Comparison of ENCODE assay signal across 2 cellular contexts in the genomic region with DNA sequence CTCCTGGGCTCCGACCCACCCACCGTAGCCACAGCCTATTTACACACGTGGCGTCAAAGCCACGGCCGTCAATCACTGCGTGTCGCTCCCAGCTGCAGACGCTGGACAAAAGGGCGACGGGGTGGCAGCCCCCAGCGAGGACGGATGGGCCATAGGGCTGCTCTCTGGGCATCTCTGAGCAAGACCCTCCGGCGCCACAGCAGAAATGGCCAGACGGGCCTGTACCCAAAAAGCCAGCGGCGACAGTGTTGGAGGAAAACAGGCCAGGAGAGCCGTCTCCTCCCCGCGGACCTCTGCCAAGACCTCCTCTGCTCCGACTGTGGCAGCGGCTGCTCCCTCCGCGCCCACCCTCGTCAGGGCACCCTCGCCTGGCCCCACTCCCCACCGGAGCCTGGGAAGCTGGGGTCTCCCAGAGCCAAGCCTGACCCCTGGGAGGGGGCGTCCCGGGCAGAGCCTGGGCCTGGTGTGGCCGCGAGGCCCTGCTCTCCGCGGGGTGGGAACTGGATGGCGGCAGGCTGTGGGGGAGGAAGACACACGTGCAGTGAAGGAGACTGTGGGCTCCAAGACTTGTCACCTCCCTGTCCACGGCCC.
TF ChIP-seq lines count a peak whose summit lies in the region.

No MANE protein-coding gene starts in this region.

TF ChIP-seq in IMR-90, 13 proteins besides CTCF, POLR2A, EP300 and RAD21:
- no peak for TF ChIP-seq MXI1 (IDR thresholded peaks at IDR 0.05; ENCODE audit: borderline replicate concordance, low read depth, low read length)
- TF ChIP-seq, protein P1, sequence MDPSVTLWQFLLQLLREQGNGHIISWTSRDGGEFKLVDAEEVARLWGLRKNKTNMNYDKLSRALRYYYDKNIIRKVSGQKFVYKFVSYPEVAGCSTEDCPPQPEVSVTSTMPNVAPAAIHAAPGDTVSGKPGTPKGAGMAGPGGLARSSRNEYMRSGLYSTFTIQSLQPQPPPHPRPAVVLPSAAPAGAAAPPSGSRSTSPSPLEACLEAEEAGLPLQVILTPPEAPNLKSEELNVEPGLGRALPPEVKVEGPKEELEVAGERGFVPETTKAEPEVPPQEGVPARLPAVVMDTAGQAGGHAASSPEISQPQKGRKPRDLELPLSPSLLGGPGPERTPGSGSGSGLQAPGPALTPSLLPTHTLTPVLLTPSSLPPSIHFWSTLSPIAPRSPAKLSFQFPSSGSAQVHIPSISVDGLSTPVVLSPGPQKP (IDR thresholded peaks at IDR 0.05; ENCODE audit: borderline replicate concordance, low read depth, low read length), result no peak
- no peak for TF ChIP-seq SMC3 (IDR thresholded peaks at IDR 0.05; ENCODE audit: low read depth, low read length)
- no peak for TF ChIP-seq FOS (IDR thresholded peaks at IDR 0.05; ENCODE audit: low read depth, low read length)
- no peak for TF ChIP-seq RCOR1 (IDR thresholded peaks at IDR 0.05; ENCODE audit: insufficient replicate concordance, low read length)
- TF ChIP-seq RFX5 (IDR thresholded peaks at IDR 0.05; ENCODE audit: low read depth, low read length), result no peak
- no peak for TF ChIP-seq MAFK (IDR thresholded peaks at IDR 0.05; ENCODE audit: low read depth, low read length)
TF ChIP-seq in IMR-90: peak in this region for 0.

TF ChIP-seq in GM23338, 12 proteins besides CTCF, POLR2A, EP300 and RAD21:
- TF ChIP-seq, protein P2, sequence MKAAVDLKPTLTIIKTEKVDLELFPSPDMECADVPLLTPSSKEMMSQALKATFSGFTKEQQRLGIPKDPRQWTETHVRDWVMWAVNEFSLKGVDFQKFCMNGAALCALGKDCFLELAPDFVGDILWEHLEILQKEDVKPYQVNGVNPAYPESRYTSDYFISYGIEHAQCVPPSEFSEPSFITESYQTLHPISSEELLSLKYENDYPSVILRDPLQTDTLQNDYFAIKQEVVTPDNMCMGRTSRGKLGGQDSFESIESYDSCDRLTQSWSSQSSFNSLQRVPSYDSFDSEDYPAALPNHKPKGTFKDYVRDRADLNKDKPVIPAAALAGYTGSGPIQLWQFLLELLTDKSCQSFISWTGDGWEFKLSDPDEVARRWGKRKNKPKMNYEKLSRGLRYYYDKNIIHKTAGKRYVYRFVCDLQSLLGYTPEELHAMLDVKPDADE (IDR thresholded peaks at IDR 0.05), result no peak
- TF ChIP-seq POLR2AphosphoS5 (IDR thresholded peaks at IDR 0.05; ENCODE audit: low read depth), result no peak
- TF ChIP-seq ZNF114 (CRISPR knock-in tag; IDR thresholded peaks at IDR 0.05), result no peak
- TF ChIP-seq EZH2 (IDR thresholded peaks at IDR 0.05; ENCODE audit: low read depth, unreplicated experiment), result no peak
- TF ChIP-seq CREB1 (CRISPR knock-in tag; IDR thresholded peaks at IDR 0.05; ENCODE audit: low read depth), result no peak
- TF ChIP-seq, protein P3, sequence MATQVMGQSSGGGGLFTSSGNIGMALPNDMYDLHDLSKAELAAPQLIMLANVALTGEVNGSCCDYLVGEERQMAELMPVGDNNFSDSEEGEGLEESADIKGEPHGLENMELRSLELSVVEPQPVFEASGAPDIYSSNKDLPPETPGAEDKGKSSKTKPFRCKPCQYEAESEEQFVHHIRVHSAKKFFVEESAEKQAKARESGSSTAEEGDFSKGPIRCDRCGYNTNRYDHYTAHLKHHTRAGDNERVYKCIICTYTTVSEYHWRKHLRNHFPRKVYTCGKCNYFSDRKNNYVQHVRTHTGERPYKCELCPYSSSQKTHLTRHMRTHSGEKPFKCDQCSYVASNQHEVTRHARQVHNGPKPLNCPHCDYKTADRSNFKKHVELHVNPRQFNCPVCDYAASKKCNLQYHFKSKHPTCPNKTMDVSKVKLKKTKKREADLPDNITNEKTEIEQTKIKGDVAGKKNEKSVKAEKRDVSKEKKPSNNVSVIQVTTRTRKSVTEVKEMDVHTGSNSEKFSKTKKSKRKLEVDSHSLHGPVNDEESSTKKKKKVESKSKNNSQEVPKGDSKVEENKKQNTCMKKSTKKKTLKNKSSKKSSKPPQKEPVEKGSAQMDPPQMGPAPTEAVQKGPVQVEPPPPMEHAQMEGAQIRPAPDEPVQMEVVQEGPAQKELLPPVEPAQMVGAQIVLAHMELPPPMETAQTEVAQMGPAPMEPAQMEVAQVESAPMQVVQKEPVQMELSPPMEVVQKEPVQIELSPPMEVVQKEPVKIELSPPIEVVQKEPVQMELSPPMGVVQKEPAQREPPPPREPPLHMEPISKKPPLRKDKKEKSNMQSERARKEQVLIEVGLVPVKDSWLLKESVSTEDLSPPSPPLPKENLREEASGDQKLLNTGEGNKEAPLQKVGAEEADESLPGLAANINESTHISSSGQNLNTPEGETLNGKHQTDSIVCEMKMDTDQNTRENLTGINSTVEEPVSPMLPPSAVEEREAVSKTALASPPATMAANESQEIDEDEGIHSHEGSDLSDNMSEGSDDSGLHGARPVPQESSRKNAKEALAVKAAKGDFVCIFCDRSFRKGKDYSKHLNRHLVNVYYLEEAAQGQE (IDR thresholded peaks at IDR 0.05; ENCODE audit: unreplicated experiment), result no peak
- TF ChIP-seq NANOG (IDR thresholded peaks at IDR 0.05; ENCODE audit: borderline replicate concordance), result no peak
- TF ChIP-seq, protein P4, sequence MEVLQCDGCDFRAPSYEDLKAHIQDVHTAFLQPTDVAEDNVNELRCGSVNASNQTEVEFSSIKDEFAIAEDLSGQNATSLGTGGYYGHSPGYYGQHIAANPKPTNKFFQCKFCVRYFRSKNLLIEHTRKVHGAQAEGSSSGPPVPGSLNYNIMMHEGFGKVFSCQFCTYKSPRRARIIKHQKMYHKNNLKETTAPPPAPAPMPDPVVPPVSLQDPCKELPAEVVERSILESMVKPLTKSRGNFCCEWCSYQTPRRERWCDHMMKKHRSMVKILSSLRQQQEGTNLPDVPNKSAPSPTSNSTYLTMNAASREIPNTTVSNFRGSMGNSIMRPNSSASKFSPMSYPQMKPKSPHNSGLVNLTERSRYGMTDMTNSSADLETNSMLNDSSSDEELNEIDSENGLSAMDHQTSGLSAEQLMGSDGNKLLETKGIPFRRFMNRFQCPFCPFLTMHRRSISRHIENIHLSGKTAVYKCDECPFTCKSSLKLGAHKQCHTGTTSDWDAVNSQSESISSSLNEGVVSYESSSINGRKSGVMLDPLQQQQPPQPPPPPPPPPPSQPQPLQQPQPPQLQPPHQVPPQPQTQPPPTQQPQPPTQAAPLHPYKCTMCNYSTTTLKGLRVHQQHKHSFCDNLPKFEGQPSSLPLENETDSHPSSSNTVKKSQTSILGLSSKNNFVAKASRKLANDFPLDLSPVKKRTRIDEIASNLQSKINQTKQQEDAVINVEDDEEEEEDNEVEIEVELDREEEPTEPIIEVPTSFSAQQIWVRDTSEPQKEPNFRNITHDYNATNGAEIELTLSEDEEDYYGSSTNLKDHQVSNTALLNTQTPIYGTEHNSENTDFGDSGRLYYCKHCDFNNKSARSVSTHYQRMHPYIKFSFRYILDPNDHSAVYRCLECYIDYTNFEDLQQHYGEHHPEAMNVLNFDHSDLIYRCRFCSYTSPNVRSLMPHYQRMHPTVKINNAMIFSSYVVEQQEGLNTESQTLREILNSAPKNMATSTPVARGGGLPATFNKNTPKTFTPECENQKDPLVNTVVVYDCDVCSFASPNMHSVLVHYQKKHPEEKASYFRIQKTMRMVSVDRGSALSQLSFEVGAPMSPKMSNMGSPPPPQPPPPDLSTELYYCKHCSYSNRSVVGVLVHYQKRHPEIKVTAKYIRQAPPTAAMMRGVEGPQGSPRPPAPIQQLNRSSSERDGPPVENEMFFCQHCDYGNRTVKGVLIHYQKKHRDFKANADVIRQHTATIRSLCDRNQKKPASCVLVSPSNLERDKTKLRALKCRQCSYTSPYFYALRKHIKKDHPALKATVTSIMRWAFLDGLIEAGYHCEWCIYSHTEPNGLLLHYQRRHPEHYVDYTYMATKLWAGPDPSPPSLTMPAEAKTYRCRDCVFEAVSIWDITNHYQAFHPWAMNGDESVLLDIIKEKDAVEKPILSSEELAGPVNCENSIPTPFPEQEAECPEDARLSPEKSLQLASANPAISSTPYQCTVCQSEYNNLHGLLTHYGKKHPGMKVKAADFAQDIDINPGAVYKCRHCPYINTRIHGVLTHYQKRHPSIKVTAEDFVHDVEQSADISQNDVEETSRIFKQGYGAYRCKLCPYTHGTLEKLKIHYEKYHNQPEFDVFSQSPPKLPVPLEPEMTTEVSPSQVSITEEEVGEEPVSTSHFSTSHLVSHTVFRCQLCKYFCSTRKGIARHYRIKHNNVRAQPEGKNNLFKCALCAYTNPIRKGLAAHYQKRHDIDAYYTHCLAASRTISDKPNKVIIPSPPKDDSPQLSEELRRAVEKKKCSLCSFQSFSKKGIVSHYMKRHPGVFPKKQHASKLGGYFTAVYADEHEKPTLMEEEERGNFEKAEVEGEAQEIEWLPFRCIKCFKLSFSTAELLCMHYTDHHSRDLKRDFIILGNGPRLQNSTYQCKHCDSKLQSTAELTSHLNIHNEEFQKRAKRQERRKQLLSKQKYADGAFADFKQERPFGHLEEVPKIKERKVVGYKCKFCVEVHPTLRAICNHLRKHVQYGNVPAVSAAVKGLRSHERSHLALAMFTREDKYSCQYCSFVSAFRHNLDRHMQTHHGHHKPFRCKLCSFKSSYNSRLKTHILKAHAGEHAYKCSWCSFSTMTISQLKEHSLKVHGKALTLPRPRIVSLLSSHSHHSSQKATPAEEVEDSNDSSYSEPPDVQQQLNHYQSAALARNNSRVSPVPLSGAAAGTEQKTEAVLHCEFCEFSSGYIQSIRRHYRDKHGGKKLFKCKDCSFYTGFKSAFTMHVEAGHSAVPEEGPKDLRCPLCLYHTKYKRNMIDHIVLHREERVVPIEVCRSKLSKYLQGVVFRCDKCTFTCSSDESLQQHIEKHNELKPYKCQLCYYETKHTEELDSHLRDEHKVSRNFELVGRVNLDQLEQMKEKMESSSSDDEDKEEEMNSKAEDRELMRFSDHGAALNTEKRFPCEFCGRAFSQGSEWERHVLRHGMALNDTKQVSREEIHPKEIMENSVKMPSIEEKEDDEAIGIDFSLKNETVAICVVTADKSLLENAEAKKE (CRISPR knock-in tag; IDR thresholded peaks at IDR 0.05), result no peak
- no peak for TF ChIP-seq EZH2phosphoT487 (IDR thresholded peaks at IDR 0.05; ENCODE audit: unreplicated experiment)
- TF ChIP-seq ZNF331 (CRISPR knock-in tag; IDR thresholded peaks at IDR 0.05; ENCODE audit: low read depth), result no peak
- TF ChIP-seq STAT1 (IDR thresholded peaks at IDR 0.05; ENCODE audit: unreplicated experiment), result no peak
- no peak for TF ChIP-seq JUNB (IDR thresholded peaks at IDR 0.05; ENCODE audit: unreplicated experiment)
TF ChIP-seq in GM23338: peak in this region for 0.
